Comparison of ENCODE assay signal across 16 cellular contexts in the genomic region with DNA sequence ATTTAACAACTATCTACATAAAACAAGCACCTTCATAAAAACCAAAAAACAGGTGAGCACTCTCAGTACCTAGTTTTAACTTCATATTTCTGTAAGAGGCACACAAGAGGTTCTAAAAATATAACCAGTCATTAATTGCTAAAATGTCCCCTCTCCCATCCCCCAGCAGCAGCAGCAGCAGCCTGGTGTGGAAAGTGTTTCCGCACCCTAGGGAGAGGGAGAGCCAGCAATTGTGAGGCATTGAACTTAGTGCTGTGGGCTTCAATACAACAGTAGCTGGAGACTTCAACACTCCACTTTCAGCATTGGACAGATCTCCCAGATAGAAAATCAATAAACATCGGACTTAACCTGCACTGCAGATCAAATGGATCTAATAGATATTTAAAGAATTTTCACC.
"Had no signal": no experiment of that assay in that cellular context is flagged by ENCODE, and none has a peak within 500 bp of the region (broad histone marks: within the 10 kb centered on the region; RNA-seq: fewer than 3 reads in every experiment).

No MANE protein-coding gene starts in this region.

- H3K4me3 Mint-ChIP-seq: naive thymus-derived CD4-positive, alpha-beta T cell; nephron progenitor cell had no signal

- H3K27me3 ChIP-seq: esophagus squamous epithelium, gastroesophageal sphincter, sigmoid colon, stomach, transverse colon had no signal

- DNase-seq: effector memory CD4-positive, alpha-beta T cell; esophagus squamous epithelium; foreskin fibroblast; left colon; naive thymus-derived CD4-positive, alpha-beta T cell; nephron progenitor cell; psoas muscle; sigmoid colon; stimulated activated naive CD4-positive, alpha-beta T cell; stomach; substantia nigra; transverse colon had no signal

- ATAC-seq: gastroesophageal sphincter; left colon; naive thymus-derived CD4-positive, alpha-beta T cell; psoas muscle had no signal

- H3K27ac ChIP-seq: epithelial cell of prostate, esophagus squamous epithelium, gastroesophageal sphincter, psoas muscle, sigmoid colon, skin epidermis, stomach, thoracic aorta, transverse colon had no signal

- H3K4me1 Mint-ChIP-seq: nephron progenitor cell had no signal

- H3K27me3 Mint-ChIP-seq: naive thymus-derived CD4-positive, alpha-beta T cell had no signal

- H3K27ac Mint-ChIP-seq: naive thymus-derived CD4-positive, alpha-beta T cell; nephron progenitor cell had no signal

- H3K36me3 ChIP-seq: esophagus squamous epithelium, gastroesophageal sphincter, sigmoid colon, stomach, thoracic aorta, transverse colon had no signal

- H3K4me1 ChIP-seq: esophagus squamous epithelium, gastroesophageal sphincter, psoas muscle, sigmoid colon, stomach, transverse colon had no signal

- H3K4me3 ChIP-seq: esophagus squamous epithelium, gastroesophageal sphincter, psoas muscle, sigmoid colon, skin epidermis, stomach, thoracic aorta, transverse colon had no signal

- H3K9me3 Mint-ChIP-seq: nephron progenitor cell had no signal

- H3K36me3 Mint-ChIP-seq: naive thymus-derived CD4-positive, alpha-beta T cell had no signal

- H3K9me3 ChIP-seq: esophagus squamous epithelium, gastroesophageal sphincter, psoas muscle, sigmoid colon, stomach, thoracic aorta, transverse colon had no signal
